ENCODE assay signal across 20 cellular contexts in genomic region chr2:233122541-233122940, GRCh38.
DNase-seq lines count a peak whose midpoint lies in the region; ATAC-seq and TF ChIP-seq lines count a peak whose summit lies in the region.
"Had no signal": no experiment of that assay in that cellular context is flagged by ENCODE, and none has a peak within 500 bp of the region (broad histone marks: within the 10 kb centered on the region; RNA-seq: fewer than 3 reads in every experiment).

No MANE protein-coding gene starts in this region.

- no peak overlapping the region for H3K4me3 Mint-ChIP-seq in CD8-positive, alpha-beta T cell
- H3K4me3 Mint-ChIP-seq in immature natural killer cell (no peak overlapping the region), Caco-2 (ENCODE audit: unreplicated experiment) (no peak overlapping the region)
- peak overlapping the region; percentile 3 for H3K4me3 Mint-ChIP-seq in stimulated activated memory B cell treated with anti-CD40 and anti-IgM and Interleukin-4, amounts not matched to agents 10 μg/mL and 1 μg/mL and 100 μg/mL, for 72 hours

- H3K4me2 ChIP-seq in OCI-LY3 (ENCODE audit: low read length) = no peak overlapping the region

- peaks cover 82% of the 10 kb centered on the region for H3K79me2 ChIP-seq in OCI-LY3 (ENCODE audit: low read length)

- POLR2A ChIA-PET in CD8-positive, alpha-beta T cell (lab: Charles Lee) = no interaction called here
- POLR2A ChIA-PET in Caco-2 (lab: Charles Lee) = no interaction called here

- H3K36me3 Mint-ChIP-seq in CD8-positive, alpha-beta T cell = peaks cover 81% of the 10 kb centered on the region
- peaks cover 22 to 43% (median 25%) of the 10 kb centered on the region in 3 donors for H3K36me3 Mint-ChIP-seq in immature natural killer cell
- H3K36me3 Mint-ChIP-seq in stimulated activated memory B cell treated with anti-CD40 and anti-IgM and Interleukin-4, amounts not matched to agents 10 μg/mL and 1 μg/mL and 100 μg/mL, for 72 hours = peaks cover 82% of the 10 kb centered on the region
- no peaks in the 10 kb centered on the region for H3K36me3 Mint-ChIP-seq in Caco-2 (ENCODE audit: insufficient read depth, unreplicated experiment)

- BruUV-seq in Caco-2 (replicated peaks; lab: Mats Ljungman, UMichigan) = no TSS peak

- H3K27ac ChIP-seq in CD8-positive, alpha-beta T cell (ENCODE audit: low read depth, low read length) = no peak overlapping the region
- peak overlapping the region; percentile 12; the same call in 1 of the 2 replicates for H3K27ac ChIP-seq in OCI-LY3 (ENCODE audit: low read length)
- H3K27ac ChIP-seq: C4-2B, SJSA1 had no signal

- DNase-seq in CD8-positive, alpha-beta T cell = no peak
- DNase-seq in immature natural killer cell (no peak), Right ventricle myocardium inferior (ENCODE audit: missing footprints) (no peak), Caco-2 (no peak)
- no peak for DNase-seq in stimulated activated naive CD4-positive, alpha-beta T cell treated with Interleukin-2 at 50 U/mL for 16 hours (lab: John Stamatoyannopoulos, UW)
- DNase-seq: ACHN, DMS 273 treated with DMSO at 0.1 percent for 48 hours, DND-41, H7, IMR-90, Karpas-422, NCI-H1048, NCI-H1436 treated with DMSO at 0.1 percent for 48 hours, NCI-H2029 treated with DMSO at 0.1 percent for 48 hours, NCI-H2171, NCI-H526 had no signal

- no peak overlapping the region for H2AFZ ChIP-seq in OCI-LY3 (ENCODE audit: low read depth, low read length)

- no peaks in the 10 kb centered on the region for H3K27me3 ChIP-seq in CD8-positive, alpha-beta T cell (ENCODE audit: insufficient read depth, low read length)
- H3K27me3 ChIP-seq in OCI-LY3 (ENCODE audit: low read depth, low read length) (no peaks in the 10 kb centered on the region), Caco-2 (replicated peaks; ENCODE audit: control insufficient read depth, insufficient read depth, low read length) (no peaks in the 10 kb centered on the region)
- H3K27me3 ChIP-seq: SJSA1 had no signal

- H4K20me1 ChIP-seq in OCI-LY3 (ENCODE audit: insufficient read depth, low read length) = peaks cover 5% of the 10 kb centered on the region; the same call in 1 of the 2 replicates

- no peak for ATAC-seq in CD8-positive, alpha-beta T cell
- no peak for ATAC-seq in stimulated activated memory B cell treated with anti-CD40 and anti-IgM and Interleukin-4, amounts not matched to agents 10 μg/mL and 1 μg/mL and 100 μg/mL, for 72 hours
- ATAC-seq in Right ventricle myocardium inferior = no peak

- H3K36me3 ChIP-seq in CD8-positive, alpha-beta T cell (ENCODE audit: insufficient read depth, low read length) = peaks cover 53% of the 10 kb centered on the region
- H3K36me3 ChIP-seq in OCI-LY3 (replicated peaks; ENCODE audit: low read depth, low read length) (peaks cover 62% of the 10 kb centered on the region), Caco-2 (ENCODE audit: control insufficient read depth, insufficient read depth, low read length) (no peaks in the 10 kb centered on the region)
- H3K36me3 ChIP-seq: SJSA1 had no signal

- intact Hi-C loops in CD8-positive, alpha-beta T cell (cut with DNase I, micrococcal nuclease) = no loop called here
- intact Hi-C loops in Right ventricle myocardium inferior (cut with DNase I) (no loop called here), Caco-2 (cut with micrococcal nuclease; ENCODE audit: unreplicated experiment) (no loop called here)

- no peaks in the 10 kb centered on the region for H3K9me3 ChIP-seq in CD8-positive, alpha-beta T cell (ENCODE audit: low read length)
- H3K9me3 ChIP-seq in OCI-LY3 (ENCODE audit: insufficient read depth, low read length) (no peaks in the 10 kb centered on the region), Caco-2 (no peaks in the 10 kb centered on the region)
- H3K9me3 ChIP-seq: SJSA1 had no signal

- no peak for TF ChIP-seq CTCF in CD8-positive, alpha-beta T cell (IDR thresholded peaks at IDR 0.05)
- TF ChIP-seq CTCF in OCI-LY3 (IDR thresholded peaks at IDR 0.05; ENCODE audit: low read depth, low read length) (no peak), Caco-2 (IDR thresholded peaks at IDR 0.05; ENCODE audit: insufficient read depth in 1 of 2, low read depth in 1 of 2, low read length in 1 of 2, severe bottlenecking in 1 of 2, unreplicated experiment in 1 of 2) (no peak)

- peak overlapping the region; percentile 32 for H3K27ac Mint-ChIP-seq in CD8-positive, alpha-beta T cell
- H3K27ac Mint-ChIP-seq in immature natural killer cell (peak overlapping the region in 5 of 6 donors; percentile 26 to 79 (median 39)), Caco-2 (ENCODE audit: unreplicated experiment) (no peak overlapping the region)
- peak overlapping the region; percentile 93 for H3K27ac Mint-ChIP-seq in stimulated activated memory B cell treated with anti-CD40 and anti-IgM and Interleukin-4, amounts not matched to agents 10 μg/mL and 1 μg/mL and 100 μg/mL, for 72 hours

- H3K9ac ChIP-seq in OCI-LY3 (ENCODE audit: low read length) = no peak overlapping the region

- H3K4me3 ChIP-seq in CD8-positive, alpha-beta T cell (ENCODE audit: low read depth, low read length) = no peak overlapping the region
- no peak overlapping the region for H3K4me3 ChIP-seq in OCI-LY3 (ENCODE audit: low read length)
- H3K4me3 ChIP-seq in Caco-2 (ENCODE audit: low read depth, low read length) = no peak overlapping the region
- H3K4me3 ChIP-seq: SJSA1 had no signal

- peaks cover 2% of the 10 kb centered on the region for H3K9me3 Mint-ChIP-seq in CD8-positive, alpha-beta T cell
- H3K9me3 Mint-ChIP-seq in immature natural killer cell (no peaks in the 10 kb centered on the region), Caco-2 (ENCODE audit: unreplicated experiment) (no peaks in the 10 kb centered on the region)
- H3K9me3 Mint-ChIP-seq in stimulated activated memory B cell treated with anti-CD40 and anti-IgM and Interleukin-4, amounts not matched to agents 10 μg/mL and 1 μg/mL and 100 μg/mL, for 72 hours = peaks cover 5% of the 10 kb centered on the region

- CTCF ChIA-PET in CD8-positive, alpha-beta T cell (lab: Charles Lee) = interaction anchor here (0.7 kb wide), 2 partner anchors 300 to 528 kb away, joined by 3 read pairs; no protein-coding TSS in a partner anchor
- CTCF ChIA-PET in Caco-2 (lab: Charles Lee) = no interaction called here

- peaks cover 13% of the 10 kb centered on the region for H3K4me1 ChIP-seq in CD8-positive, alpha-beta T cell (ENCODE audit: insufficient read depth, low read length)
- H3K4me1 ChIP-seq in OCI-LY3 (ENCODE audit: low read length) = peaks cover 26% of the 10 kb centered on the region
- H3K4me1 ChIP-seq in Caco-2 = no peaks in the 10 kb centered on the region

- H3K4me1 Mint-ChIP-seq in CD8-positive, alpha-beta T cell (ENCODE audit: low read depth) = peaks cover 24% of the 10 kb centered on the region
- peaks cover 45 to 63% of the 10 kb centered on the region in 2 donors for H3K4me1 Mint-ChIP-seq in immature natural killer cell
- peaks cover 72% of the 10 kb centered on the region for H3K4me1 Mint-ChIP-seq in stimulated activated memory B cell treated with anti-CD40 and anti-IgM and Interleukin-4, amounts not matched to agents 10 μg/mL and 1 μg/mL and 100 μg/mL, for 72 hours
- H3K4me1 Mint-ChIP-seq in Caco-2 (ENCODE audit: low read depth, unreplicated experiment) = no peaks in the 10 kb centered on the region

- no peaks in the 10 kb centered on the region for H3K27me3 Mint-ChIP-seq in CD8-positive, alpha-beta T cell (ENCODE audit: low read depth)
- peaks cover 0 to 10% (median 7%) of the 10 kb centered on the region in 3 donors for H3K27me3 Mint-ChIP-seq in immature natural killer cell (ENCODE audit: low read depth in 3 of 3)
- H3K27me3 Mint-ChIP-seq in stimulated activated memory B cell treated with anti-CD40 and anti-IgM and Interleukin-4, amounts not matched to agents 10 μg/mL and 1 μg/mL and 100 μg/mL, for 72 hours = no peaks in the 10 kb centered on the region
- no peaks in the 10 kb centered on the region for H3K27me3 Mint-ChIP-seq in Caco-2 (ENCODE audit: insufficient read depth, unreplicated experiment)
